In the genomic region with DNA sequence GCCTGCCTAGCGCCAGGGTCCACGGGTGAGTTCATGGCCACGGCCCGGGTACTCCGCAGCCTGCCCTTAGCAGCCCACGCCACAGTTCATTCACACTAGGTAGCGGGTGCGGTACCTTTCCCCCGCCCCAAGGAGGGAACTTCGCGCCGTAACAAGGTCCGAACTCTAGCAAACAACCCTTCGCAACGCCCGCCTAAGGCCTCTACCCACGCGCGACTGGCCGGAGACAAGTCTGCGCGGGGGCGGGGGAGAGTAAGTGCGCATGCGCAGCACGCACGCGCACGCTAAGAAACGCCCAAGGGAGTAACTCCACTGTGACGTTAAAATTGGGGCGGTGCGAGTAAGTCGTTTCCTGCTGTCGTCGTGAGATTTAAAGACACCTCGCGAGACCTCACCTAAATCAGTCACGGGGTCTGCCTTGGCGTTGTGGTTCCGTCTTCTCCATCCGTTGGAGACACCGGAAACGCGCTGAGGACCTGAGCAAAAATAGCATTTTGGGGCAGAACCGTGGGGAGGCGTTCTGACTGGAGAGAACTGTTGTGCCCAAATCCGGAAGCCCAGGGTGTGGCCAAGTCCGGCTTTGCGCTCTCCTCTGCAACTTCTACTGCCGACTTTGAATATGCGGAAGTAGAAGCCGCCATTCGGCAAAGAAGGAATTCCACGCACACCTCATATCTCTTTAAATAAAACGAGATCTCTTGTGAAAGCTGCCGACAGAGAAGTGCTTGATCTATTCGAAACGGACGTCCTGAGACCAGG, we compare ENCODE assay signal across 8 cellular contexts. TPM values are rescaled to one million over a fixed set of nuclear protein-coding genes. Genes with fewer than 3 reads are reported as not detected.
DNase-seq lines count a peak whose midpoint lies in the region; TF ChIP-seq lines count a peak whose summit lies in the region.

Gene RAPGEF6 (minus strand): TSS at position 234 of the 759 bp plus-strand sequence. CDS start 199 bp downstream, at position 35.

- no peak within 1 kb of the TSS for H3K4ac ChIP-seq in H9 (ENCODE audit: low read depth, low read length)

- no peak within 1 kb of the TSS for H2BK12ac ChIP-seq in H9 (ENCODE audit: insufficient read length, low read depth, low read length)

- no peaks in the 10 kb centered on the region for H3K9me3 Mint-ChIP-seq in H9
- H3K9me3 Mint-ChIP-seq in nephron = no peaks in the 10 kb centered on the region
- no peaks in the 10 kb centered on the region for H3K9me3 Mint-ChIP-seq in stimulated activated naive CD8-positive, alpha-beta T cell treated with anti-CD3 and anti-CD28 coated beads, Interleukin-15, Interleukin-2, amounts not matched to agents 100 ng/mL and 50 ng/mL, for 24 hours

- peak within 1 kb of the TSS; percentile 85 for H3K9ac ChIP-seq in ES-I3 (ENCODE audit: low read depth, low read length)
- peak within 1 kb of the TSS; percentile 76 for H3K9ac ChIP-seq in H9 (ENCODE audit: extremely low read depth, insufficient read length, low read length)

- H3K79me2 ChIP-seq in H9 (ENCODE audit: insufficient read depth, low read length) = peaks cover 19% of the 10 kb centered on the region; the same call in 1 of the 2 replicates

- DNase-seq in H9 (peak; percentile 98), MG63 (peak; percentile 100), SHP77 treated with DMSO at 0.1 percent for 48 hours (lab: John Stamatoyannopoulos, UW) (peak; percentile 99), fibroblast of the aortic adventitia (ENCODE audit: low read depth) (peak; percentile 100)
- DNase-seq in activated effector memory CD4-positive, alpha-beta T cell treated with anti-CD3 and anti-CD28 coated beads, Interleukin-2, amount 50 U/mL, for 16 hours = peak; percentile 98

- no peak within 1 kb of the TSS for H4K91ac ChIP-seq in H9 (ENCODE audit: insufficient read length, low read depth, low read length)

- TF ChIP-seq CTCF in H9 (conservative IDR thresholded peaks at IDR 0.05) = no peak; the same call in 2 of the 3 replicates
- no peak for TF ChIP-seq CTCF in fibroblast of the aortic adventitia (IDR thresholded peaks at IDR 0.05; ENCODE audit: insufficient read depth, low read length)
- no peak for TF ChIP-seq CTCF in nephron (IDR thresholded peaks at IDR 0.05; ENCODE audit: unreplicated experiment in 3 of 3)

- H3K36me3 ChIP-seq in ES-I3 (ENCODE audit: insufficient read depth, low read length) (no peaks in the 10 kb centered on the region), MG63 (peaks cover 6% of the 10 kb centered on the region)

- H3K27ac ChIP-seq in H9 (ENCODE audit: insufficient read length, low read depth, low read length) = peak within 1 kb of the TSS; percentile 86

- H3K9me3 ChIP-seq in ES-I3 (ENCODE audit: control insufficient read depth, insufficient read depth, low read length) = no peaks in the 10 kb centered on the region
- H3K9me3 ChIP-seq in H9 (ENCODE audit: control insufficient read depth, low read depth, low read length) = no peaks in the 10 kb centered on the region
- no peaks in the 10 kb centered on the region for H3K9me3 ChIP-seq in MG63

- H3K4me1 Mint-ChIP-seq in H9 = peaks cover 11 to 19% of the 10 kb centered on the region in 2 experiments
- peaks cover 14% of the 10 kb centered on the region for H3K4me1 Mint-ChIP-seq in nephron
- peaks cover 36% of the 10 kb centered on the region for H3K4me1 Mint-ChIP-seq in stimulated activated naive CD8-positive, alpha-beta T cell treated with anti-CD3 and anti-CD28 coated beads, Interleukin-15, Interleukin-2, amounts not matched to agents 100 ng/mL and 50 ng/mL, for 24 hours (ENCODE audit: low read depth)

- H3K4me2 ChIP-seq in H9 (ENCODE audit: insufficient read depth, insufficient read length, low read length) = peak within 1 kb of the TSS; percentile 51

- no peaks in the 10 kb centered on the region for H4K20me1 ChIP-seq in H9 (ENCODE audit: control insufficient read depth, insufficient read depth, insufficient read length)

- H3K14ac ChIP-seq in H9 (ENCODE audit: insufficient read depth, low read length) = peak within 1 kb of the TSS; percentile 46

- peaks cover 3% of the 10 kb centered on the region for H3K23me2 ChIP-seq in H9 (ENCODE audit: insufficient read length, low read depth, low read length, poor library complexity, severe bottlenecking)

- H2BK120ac ChIP-seq in H9 (ENCODE audit: low read depth, low read length, poor library complexity, severe bottlenecking) = no peak within 1 kb of the TSS

- H3K18ac ChIP-seq in H9 (ENCODE audit: insufficient read length, low read depth, low read length) = peak within 1 kb of the TSS; percentile 74

- H2BK5ac ChIP-seq in H9 (ENCODE audit: insufficient read length, low read length) = no peak within 1 kb of the TSS

- H2BK20ac ChIP-seq in H9 (ENCODE audit: low read depth, low read length, poor library complexity, severe bottlenecking) = no peak within 1 kb of the TSS

- H3K36me3 Mint-ChIP-seq in H9 (ENCODE audit: insufficient read depth in 1 of 3, low read depth in 3 of 3) = no peaks in the 10 kb centered on the region
- H3K36me3 Mint-ChIP-seq in nephron (ENCODE audit: low read depth) = no peaks in the 10 kb centered on the region
- no peaks in the 10 kb centered on the region for H3K36me3 Mint-ChIP-seq in stimulated activated naive CD8-positive, alpha-beta T cell treated with anti-CD3 and anti-CD28 coated beads, Interleukin-15, Interleukin-2, amounts not matched to agents 100 ng/mL and 50 ng/mL, for 24 hours (ENCODE audit: low read depth)

- no CpG with 5 or more reads among the region's 60 CpGs for WGBS in H9 (ENCODE audit: extremely low coverage, insufficient read length, low lambda C conversion rate)

- no peak within 1 kb of the TSS for H3K56ac ChIP-seq in H9 (ENCODE audit: insufficient read length, low read depth, low read length)

- no peak within 1 kb of the TSS for H3K23ac ChIP-seq in H9 (ENCODE audit: insufficient read length, low read depth, low read length)

- no peaks in the 10 kb centered on the region for H3K27me3 Mint-ChIP-seq in H9 (ENCODE audit: low read depth)
- H3K27me3 Mint-ChIP-seq in nephron (ENCODE audit: low read depth) = no peaks in the 10 kb centered on the region
- no peaks in the 10 kb centered on the region for H3K27me3 Mint-ChIP-seq in stimulated activated naive CD8-positive, alpha-beta T cell treated with anti-CD3 and anti-CD28 coated beads, Interleukin-15, Interleukin-2, amounts not matched to agents 100 ng/mL and 50 ng/mL, for 24 hours

- H3K4me3 ChIP-seq in MG63 (peak within 1 kb of the TSS; percentile 86), fibroblast of the aortic adventitia (ENCODE audit: low read depth, low read length) (peak within 1 kb of the TSS; percentile 99)

- H3K4me3 Mint-ChIP-seq in H9 = peak within 1 kb of the TSS; percentile 90 to 93
- H3K4me3 Mint-ChIP-seq in nephron = peak within 1 kb of the TSS; percentile 97 to 98 (median 97)
- H3K4me3 Mint-ChIP-seq in stimulated activated naive CD8-positive, alpha-beta T cell treated with anti-CD3 and anti-CD28 coated beads, Interleukin-15, Interleukin-2, amounts not matched to agents 100 ng/mL and 50 ng/mL, for 24 hours = peak within 1 kb of the TSS; percentile 94

- no peak within 1 kb of the TSS for H3T11ph ChIP-seq in H9 (ENCODE audit: low read length)

- H3K27ac Mint-ChIP-seq in H9 (peak within 1 kb of the TSS; percentile 98 to 100 (median 99)), nephron (peak within 1 kb of the TSS; percentile 98 to 100 (median 99))
- H3K27ac Mint-ChIP-seq in stimulated activated naive CD8-positive, alpha-beta T cell treated with anti-CD3 and anti-CD28 coated beads, Interleukin-15, Interleukin-2, amounts not matched to agents 100 ng/mL and 50 ng/mL, for 24 hours = peak within 1 kb of the TSS; percentile 94

- H2BK15ac ChIP-seq in H9 (ENCODE audit: low read depth, low read length) = no peak within 1 kb of the TSS

- peaks cover 5% of the 10 kb centered on the region for H3K4me1 ChIP-seq in ES-I3 (ENCODE audit: insufficient read depth, low read length)
- 0 out of 2 replicates have a peak, but pooled peaks cover 2% of the 10 kb centered on the region for H3K4me1 ChIP-seq in H9 (ENCODE audit: insufficient read depth, low read length)

- no peak within 1 kb of the TSS for H4K5ac ChIP-seq in H9 (ENCODE audit: insufficient read length, low read depth, low read length)

- H3K27me3 ChIP-seq in H9 (ENCODE audit: insufficient read depth, low read length) (no peaks in the 10 kb centered on the region), MG63 (no peaks in the 10 kb centered on the region)

- no peak within 1 kb of the TSS for H4K8ac ChIP-seq in H9 (replicated peaks; ENCODE audit: insufficient read length, low read depth, low read length)

- no peak within 1 kb of the TSS for H2AFZ ChIP-seq in H9 (ENCODE audit: low read length)

- H2AK5ac ChIP-seq in H9 (ENCODE audit: insufficient read length, low read length) = no peak within 1 kb of the TSS

- H3K79me1 ChIP-seq in H9 (ENCODE audit: insufficient read depth, low read depth, low read length, poor library complexity, severe bottlenecking) = no peaks in the 10 kb centered on the region

RNA-seq across cellular contexts. Expression of gene RAPGEF6, which starts in this region (rescaled TPM):
- total RNA-seq in H9 (2021) (19.7 and 23.2 TPM in 2 replicates), fibroblast of the aortic adventitia (ENCODE audit: low replicate concordance) (17.5 and 47.0 TPM in 2 replicates)
- 5.4 and 23.6 TPM in 2 replicates for total RNA-seq in MG63 (2014; rRNA removed; shearing (Covaris generic); ENCODE audit: low replicate concordance)

Comparison
In these comparisons a context has a peak if more than half of its experiments do, and no peak if none do; other contexts are left out.
1. Peak in every context shown above with its lines: DNase-seq, H3K4me3 ChIP-seq and H3K27ac ChIP-seq.